8 cellular contexts compared by ENCODE assay signal in the genomic region with DNA sequence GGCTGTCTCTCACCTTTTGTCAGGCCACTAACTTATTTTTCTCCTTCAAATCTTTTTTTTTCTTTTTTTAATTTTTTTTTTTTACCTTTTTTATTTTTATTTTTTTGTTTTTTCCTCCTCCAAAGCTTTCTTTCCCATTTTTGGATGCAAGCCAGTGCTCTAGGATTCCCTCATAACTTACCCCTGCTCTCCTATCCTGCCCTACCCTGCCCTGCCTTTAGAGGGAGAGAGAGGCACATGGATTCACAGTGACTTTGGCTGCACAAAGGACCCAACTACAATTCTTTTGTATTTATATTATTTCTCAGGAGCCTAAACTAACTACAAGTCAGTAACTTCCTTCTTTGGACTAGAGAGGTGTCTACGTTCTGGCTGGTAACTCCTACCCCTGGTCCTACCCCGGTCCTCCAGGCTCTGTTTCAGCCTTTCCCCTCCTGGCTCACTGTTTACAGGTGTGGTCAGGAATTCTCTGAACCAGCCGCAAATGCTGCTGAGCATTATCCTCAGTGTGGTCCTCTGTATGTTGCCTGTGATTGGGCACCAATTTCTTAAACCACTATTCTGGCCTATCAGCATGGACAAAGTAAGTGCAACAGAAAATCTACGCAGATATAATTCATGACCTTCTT. TPM values are rescaled to one million over a fixed set of nuclear protein-coding genes. Genes with fewer than 3 reads are reported as not detected.
DNase-seq lines count a peak whose midpoint lies in the region; ATAC-seq, FAIRE-seq and TF ChIP-seq lines count a peak whose summit lies in the region.

No MANE protein-coding gene starts in this region.

- H3K4me2 ChIP-seq in HCT116 (ENCODE audit: low read length) (no peak overlapping the region), HepG2 (ENCODE audit: low read depth, low read length) (no peak overlapping the region)

- peaks cover 6% of the 10 kb centered on the region for H3K27me3 ChIP-seq in CD8-positive, alpha-beta T cell (ENCODE audit: insufficient read depth, low read length)
- H3K27me3 ChIP-seq in HCT116 (ENCODE audit: insufficient read depth, low read length): no peaks in the 10 kb centered on the region
- no peaks in the 10 kb centered on the region for H3K27me3 ChIP-seq in HepG2 (ENCODE audit: control insufficient read depth in 1 of 2, insufficient read depth in 2 of 2, low read length in 2 of 2)
- H3K27me3 ChIP-seq in vagina: no peaks in the 10 kb centered on the region

- in situ Hi-C loops in T47D (cut with HindIII; ENCODE audit: low pct_unique_long_range_greater_than_20kb, low sequenced_read_pairs) (no loop called here), HepG2 (cut with HindIII; ENCODE audit: extremely low pct_ligation_motif_present, low pct_unique_long_range_greater_than_20kb) (no loop called here)

- no peak overlapping the region for H3K9ac ChIP-seq in HCT116 (ENCODE audit: low read length)
- no peak overlapping the region for H3K9ac ChIP-seq in HepG2 (ENCODE audit: insufficient read depth, low read depth, low read length)

- TF ChIP-seq POLR2A in HCT116 (IDR thresholded peaks at IDR 0.05; ENCODE audit: borderline replicate concordance, extremely low read depth, insufficient read depth, insufficient read length) (no peak), HepG2 (IDR thresholded peaks at IDR 0.05; ENCODE audit: insufficient read depth in 1 of 2, low read depth in 2 of 2, low read length in 2 of 2) (no peak), vagina (IDR thresholded peaks at IDR 0.05) (no peak)

- TF ChIP-seq EP300 in HepG2 (IDR thresholded peaks at IDR 0.05; ENCODE audit: low read depth in 2 of 2, low read length in 2 of 2) (no peak), HepG2 (CRISPR knock-in tag; IDR thresholded peaks at IDR 0.05; ENCODE audit: borderline replicate concordance) (no peak)

- H2AFZ ChIP-seq in HCT116 (ENCODE audit: low read depth, low read length, poor library complexity, severe bottlenecking) (peak overlapping the region; percentile 60), HepG2 (ENCODE audit: low read length) (no peak overlapping the region)

- no peaks in the 10 kb centered on the region for H3K36me3 ChIP-seq in CD8-positive, alpha-beta T cell (ENCODE audit: insufficient read depth, low read length)
- H3K36me3 ChIP-seq in HCT116 (ENCODE audit: control insufficient read depth in 1 of 2, insufficient read depth in 2 of 2, low read length in 2 of 2): no peaks in the 10 kb centered on the region
- no peaks in the 10 kb centered on the region for H3K36me3 ChIP-seq in HepG2 (replicated peaks in 1 of 2; ENCODE audit: control insufficient read depth in 1 of 2, insufficient read depth in 2 of 2, low read length in 2 of 2)
- no peaks in the 10 kb centered on the region for H3K36me3 ChIP-seq in vagina

- no peak for DNase-seq in CD8-positive, alpha-beta T cell
- DNase-seq in HCT116 (ENCODE audit: low read depth, low spot score): peak; percentile 54
- peak; percentile 71 for DNase-seq in OCI-M1 (lab: John Stamatoyannopoulos, UW)
- DNase-seq in T47D (ENCODE audit: low read depth in 1 of 2, low spot score in 1 of 2): peak; percentile 38 to 81
- DNase-seq in HepG2 (ENCODE audit: low spot score): peak; percentile 54
- DNase-seq in vagina (ENCODE audit: extremely low spot score in 2 of 2): no peak

- H3K27ac Mint-ChIP-seq in CD8-positive, alpha-beta T cell: no peak overlapping the region

- intact Hi-C loops in CD8-positive, alpha-beta T cell (cut with DNase I, micrococcal nuclease): loop anchor here in 1 of 2 experiments (5.0 kb wide), 1 partner anchor 401 kb away; no protein-coding TSS in a partner anchor
- intact Hi-C loops in HCT116 (cut with micrococcal nuclease) (loop anchor here (1.0 kb wide), 1 partner anchor 73 kb away; no protein-coding TSS in a partner anchor), HepG2 (cut with micrococcal nuclease; ENCODE audit: unreplicated experiment) (loop anchor here (1.0 kb wide), 1 partner anchor 73 kb away; no protein-coding TSS in a partner anchor), vagina (cut with DNase I) (no loop called here)

- H3K9me3 ChIP-seq in CD8-positive, alpha-beta T cell (ENCODE audit: low read length): no peaks in the 10 kb centered on the region
- H3K9me3 ChIP-seq in HCT116 (ENCODE audit: control insufficient read depth in 1 of 2, insufficient read depth in 1 of 2, low read depth in 1 of 2, low read length in 2 of 2) (no peaks in the 10 kb centered on the region), HepG2 (ENCODE audit: low read length) (no peaks in the 10 kb centered on the region), vagina (no peaks in the 10 kb centered on the region)

- RAD21 ChIA-PET in HCT116 (lab: Charles Lee; ENCODE audit: low non-redundant PET in 1 of 2, low total read pairs in 2 of 2, uncharacterized antibody in 2 of 2, unreplicated experiment in 2 of 2): no interaction called here

- no peaks in the 10 kb centered on the region for H3K36me3 Mint-ChIP-seq in CD8-positive, alpha-beta T cell

- no peak overlapping the region for H3K27ac ChIP-seq in CD8-positive, alpha-beta T cell (ENCODE audit: low read depth, low read length)
- H3K27ac ChIP-seq in HCT116 (ENCODE audit: low read depth, low read length) (no peak overlapping the region), HepG2 (ENCODE audit: extremely low read length, insufficient read depth, low read length) (no peak overlapping the region), vagina (no peak overlapping the region)

- WGBS in HepG2 (ENCODE audit: low lambda C conversion rate): 32% methylated on average over 4 of the region's 4 CpGs

- no peaks in the 10 kb centered on the region for H3K9me3 Mint-ChIP-seq in CD8-positive, alpha-beta T cell

- H4K20me1 ChIP-seq in HCT116 (ENCODE audit: insufficient read depth): no peaks in the 10 kb centered on the region
- no peaks in the 10 kb centered on the region for H4K20me1 ChIP-seq in HepG2 (ENCODE audit: insufficient read depth, low read length)

- ATAC-seq in CD8-positive, alpha-beta T cell: peak; percentile 40
- ATAC-seq in HCT116 (peak; percentile 64), HepG2 (peak; percentile 75), GM19351 (IDR thresholded peaks at IDR 0.05; ENCODE audit: unreplicated experiment) (no peak), GM21423 (IDR thresholded peaks at IDR 0.05; ENCODE audit: unreplicated experiment) (no peak)

- POLR2A ChIA-PET in CD8-positive, alpha-beta T cell (lab: Charles Lee): no interaction called here
- POLR2A ChIA-PET in HCT116 (lab: Charles Lee): no interaction called here
- POLR2A ChIA-PET in HepG2 (lab: Yijun Ruan, JAX): no interaction called here

- H3K27me3 Mint-ChIP-seq in CD8-positive, alpha-beta T cell (ENCODE audit: low read depth): peaks cover 5% of the 10 kb centered on the region

- BruUV-seq in HCT116 (replicated peaks; lab: Mats Ljungman, UMichigan) (no TSS peak), HepG2 (replicated peaks; lab: Mats Ljungman, UMichigan) (no TSS peak)

- peak; percentile 22 for TF ChIP-seq CTCF in CD8-positive, alpha-beta T cell (IDR thresholded peaks at IDR 0.05)
- peak; percentile 78 to 93 (median 87) for TF ChIP-seq CTCF in HCT116 (IDR thresholded peaks at IDR 0.05 in 2 of 3, conservative IDR thresholded peaks at IDR 0.05 in 1 of 3; ENCODE audit: borderline replicate concordance in 1 of 3, insufficient read depth in 1 of 3, low read depth in 2 of 3, low read length in 2 of 3)
- peak; percentile 79 for TF ChIP-seq CTCF in HepG2 (CRISPR knock-in tag; IDR thresholded peaks at IDR 0.05)
- TF ChIP-seq CTCF in vagina (IDR thresholded peaks at IDR 0.05): peak in 1 of 3 experiments; percentile 31

- CTCF ChIA-PET in CD8-positive, alpha-beta T cell (lab: Charles Lee): no interaction called here
- CTCF ChIA-PET in HCT116 (lab: Charles Lee) (interaction anchor here (0.6 to 1.0 kb wide), 4 partner anchors 10 to 582 kb away, joined by 3 to 29 read pairs (median 4); no protein-coding TSS in a partner anchor), HepG2 (lab: Yijun Ruan, JAX; ENCODE audit: low intra/inter-chr PET ratio, low total read pairs) (interaction anchor here (0.9 to 3.1 kb wide), 2 partner anchors 9 to 72 kb away, joined by 3 to 41 read pairs; partner anchors contain the start of gene RUSC2)

- H3K4me1 ChIP-seq in CD8-positive, alpha-beta T cell (ENCODE audit: insufficient read depth, low read length): no peaks in the 10 kb centered on the region
- no peaks in the 10 kb centered on the region for H3K4me1 ChIP-seq in HCT116 (ENCODE audit: control insufficient read depth in 1 of 2, insufficient read depth in 2 of 2, low read length in 2 of 2)
- H3K4me1 ChIP-seq in HepG2 (ENCODE audit: insufficient read depth, low read length): peaks cover 7% of the 10 kb centered on the region; the same call in 1 of the 2 replicates
- H3K4me1 ChIP-seq in vagina: no peaks in the 10 kb centered on the region

- TF ChIP-seq RAD21 in HCT116 (IDR thresholded peaks at IDR 0.05; ENCODE audit: low read depth): peak; percentile 94
- peak; percentile 64; the same call in 1 of the 2 replicates for TF ChIP-seq RAD21 in HepG2 (CRISPR knock-in tag; IDR thresholded peaks at IDR 0.05)

- H3K4me3 Mint-ChIP-seq in CD8-positive, alpha-beta T cell: no peak overlapping the region

- peak; percentile 59 for FAIRE-seq in HepG2 (lab: Jason Lieb, UNC)

- H3K79me2 ChIP-seq in HCT116 (ENCODE audit: insufficient read depth, low read length) (no peaks in the 10 kb centered on the region), HepG2 (ENCODE audit: insufficient read depth, low read length) (no peaks in the 10 kb centered on the region)

- no peaks in the 10 kb centered on the region for H3K9me2 ChIP-seq in HCT116 (ENCODE audit: insufficient read depth)

- no peaks in the 10 kb centered on the region for H3K4me1 Mint-ChIP-seq in CD8-positive, alpha-beta T cell (ENCODE audit: low read depth)

- H3K4me3 ChIP-seq in CD8-positive, alpha-beta T cell (ENCODE audit: low read depth, low read length): no peak overlapping the region
- H3K4me3 ChIP-seq in HCT116 (replicated peaks in 1 of 2; ENCODE audit: low read depth in 1 of 2, low read length in 2 of 2) (no peak overlapping the region), HepG2 (replicated peaks in 1 of 3; ENCODE audit: insufficient read depth in 1 of 3, low read depth in 2 of 3, low read length in 3 of 3) (no peak overlapping the region), vagina (no peak overlapping the region)

RNA-seq across cellular contexts. Expression of gene RUSC2, which starts 8.4 kb away (rescaled TPM):
- under 1 TPM; 0.22 to 0.36 TPM for total RNA-seq in CD8-positive, alpha-beta T cell
- 11.6 TPM for total RNA-seq in HCT116 (2021; ENCODE audit: unreplicated experiment)
- 7.3 and 7.7 TPM in 2 replicates for polyA plus RNA-seq in HCT116 (2012)
- 2.3 and 3.3 TPM in 2 replicates for total RNA-seq in HepG2 (2016; rRNA removed; fragmentation: Illumina TruSeq; extraction: Trizol)
- total RNA-seq in HepG2 (2016; cell fraction: cytosol; rRNA removed; fragmentation: Illumina TruSeq; extraction: Trizol; ENCODE audit: low read depth): 1.1 and 1.7 TPM in 2 replicates
- total RNA-seq in HepG2 (2016; cell fraction: insoluble cytoplasmic fraction; rRNA removed; fragmentation: Illumina TruSeq; extraction: Trizol): 1.9 and 3.8 TPM in 2 replicates
- 3.6 and 4.7 TPM in 2 replicates for total RNA-seq in HepG2 (2016; cell fraction: membrane; rRNA removed; fragmentation: Illumina TruSeq; extraction: Trizol)
- total RNA-seq in HepG2 (2016; cell fraction: nucleus; rRNA removed; fragmentation: Illumina TruSeq; extraction: Trizol): 3.3 and 4.1 TPM in 2 replicates
- polyA plus RNA-seq in HepG2 (2011; rRNA removed): 2.8 and 3.7 TPM in 2 replicates
- polyA plus RNA-seq in HepG2 (2011; cell fraction: cytosol; rRNA removed): 1.7 and 2.1 TPM in 2 replicates
- polyA plus RNA-seq in HepG2 (2011; cell fraction: nucleus; rRNA removed): 11.7 and 15.3 TPM in 2 replicates
- 1.9 and 2.4 TPM in 2 replicates for polyA plus RNA-seq in HepG2 (2012)
- polyA plus RNA-seq in HepG2 (2016; cell fraction: cytosol; fragmentation: Illumina TruSeq; extraction: Trizol; ENCODE audit: low read depth): 0.12 and 0.19 TPM in 2 replicates
- 1.8 and 2.2 TPM in 2 replicates for polyA plus RNA-seq in HepG2 (2016; cell fraction: insoluble cytoplasmic fraction; fragmentation: Illumina TruSeq; extraction: Trizol; ENCODE audit: low read depth)
- 0.34 and 0.43 TPM in 2 replicates for polyA plus RNA-seq in HepG2 (2016; cell fraction: membrane; fragmentation: Illumina TruSeq; extraction: Trizol; ENCODE audit: low read depth)
- 7.4 and 7.8 TPM in 2 replicates for polyA plus RNA-seq in HepG2 (2016; cell fraction: nucleus; fragmentation: Illumina TruSeq; extraction: Trizol; ENCODE audit: insufficient read depth, low read depth)
- polyA minus RNA-seq in HepG2 (2011; rRNA and poly(A)+ RNA removed; ENCODE audit: low replicate concordance): 25.2 and 27.1 TPM in 2 replicates
- 4.6 and 4.7 TPM in 2 replicates for polyA minus RNA-seq in HepG2 (2011; cell fraction: cytosol; rRNA and poly(A)+ RNA removed)
- polyA minus RNA-seq in HepG2 (2011; cell fraction: nucleus; rRNA and poly(A)+ RNA removed): 5.7 and 6.6 TPM in 2 replicates
- 18.9 TPM for total RNA-seq in vagina

Comparison
In these comparisons a context has a peak if more than half of its experiments do, and no peak if none do; other contexts are left out.
1. ATAC-seq: peak in CD8-positive, alpha-beta T cell (single experiment), HCT116 (single experiment) and HepG2 (single experiment); none in GM19351 (single experiment) and GM21423 (single experiment).
2. DNase-seq: peak in HCT116 (single experiment), OCI-M1 (single experiment), T47D (2 of 2) and HepG2 (single experiment); none in CD8-positive, alpha-beta T cell (0 of 7) and vagina (0 of 2).